8 cellular contexts compared by ENCODE assay signal in genomic region chr7:10412426-10413019, GRCh38.
DNase-seq lines count a peak whose midpoint lies in the region; ATAC-seq, FAIRE-seq and TF ChIP-seq lines count a peak whose summit lies in the region.

No MANE protein-coding gene starts in this region.

- no peak overlapping the region for H3K27ac ChIP-seq in CD4-positive, CD25-positive, alpha-beta regulatory T cell (ENCODE audit: insufficient read depth, low read length, poor library complexity, severe bottlenecking)
- H3K27ac ChIP-seq in vagina: no peak overlapping the region

- no peaks in the 10 kb centered on the region for H3K9me3 ChIP-seq in CD4-positive, CD25-positive, alpha-beta regulatory T cell (ENCODE audit: control insufficient read depth in 2 of 2, low read length in 2 of 2)
- H3K9me3 ChIP-seq in adipocyte (ENCODE audit: control insufficient read depth, low read length): no peaks in the 10 kb centered on the region
- H3K9me3 ChIP-seq in vagina: no peaks in the 10 kb centered on the region

- no peaks in the 10 kb centered on the region for H3K36me3 ChIP-seq in CD4-positive, CD25-positive, alpha-beta regulatory T cell (ENCODE audit: control insufficient read depth, insufficient read depth, low read length)
- H3K36me3 ChIP-seq in adipocyte (ENCODE audit: control insufficient read depth, insufficient read depth, low read length, severe bottlenecking) (no peaks in the 10 kb centered on the region), vagina (no peaks in the 10 kb centered on the region)

- no peak overlapping the region for H3K27ac Mint-ChIP-seq in CD4-positive, CD25-positive, alpha-beta regulatory T cell

- H3K4me1 ChIP-seq in CD4-positive, CD25-positive, alpha-beta regulatory T cell (ENCODE audit: control insufficient read depth, insufficient read depth, low read length, poor library complexity, severe bottlenecking): no peaks in the 10 kb centered on the region
- H3K4me1 ChIP-seq in adipocyte (ENCODE audit: control insufficient read depth, insufficient read depth, low read length): no peaks in the 10 kb centered on the region
- no peaks in the 10 kb centered on the region for H3K4me1 ChIP-seq in vagina

- H3K27me3 Mint-ChIP-seq in CD4-positive, CD25-positive, alpha-beta regulatory T cell: no peaks in the 10 kb centered on the region

- no peak overlapping the region for H3K4me3 Mint-ChIP-seq in CD4-positive, CD25-positive, alpha-beta regulatory T cell

- no peak overlapping the region for H3K4me3 ChIP-seq in CD4-positive, CD25-positive, alpha-beta regulatory T cell (ENCODE audit: low read depth, low read length)
- no peak overlapping the region for H3K4me3 ChIP-seq in adipocyte (ENCODE audit: low read length)
- no peak overlapping the region for H3K4me3 ChIP-seq in vagina

- peak in 2 of 3 donors; percentile 3 to 25 for DNase-seq in CD4-positive, CD25-positive, alpha-beta regulatory T cell
- DNase-seq in GM18507 (ENCODE audit: extremely low spot score, insufficient read length, low read depth) (no peak), NCI-H2107 (lab: John Stamatoyannopoulos, UW) (peak; percentile 65), adipocyte (ENCODE audit: low read depth) (peak; percentile 51), iris pigment epithelial cell (ENCODE audit: low read depth) (peak; percentile 10), vagina (ENCODE audit: extremely low spot score in 2 of 2) (no peak)
- no peak for DNase-seq in effector CD8-positive, alpha-beta T cell (lab: John Stamatoyannopoulos, UW)

- H3K9ac ChIP-seq in adipocyte (ENCODE audit: low read length): no peak overlapping the region

- no peak for ATAC-seq in CD4-positive, CD25-positive, alpha-beta regulatory T cell (ENCODE audit: low read depth in 2 of 2)
- peak; percentile 89 for ATAC-seq in HG03025 (IDR thresholded peaks at IDR 0.05; ENCODE audit: low FRiP score, unreplicated experiment)

- no peaks in the 10 kb centered on the region for H3K36me3 Mint-ChIP-seq in CD4-positive, CD25-positive, alpha-beta regulatory T cell

- H3K4me1 Mint-ChIP-seq in CD4-positive, CD25-positive, alpha-beta regulatory T cell: no peaks in the 10 kb centered on the region

- peaks cover 0 to 3% (median 0%) of the 10 kb centered on the region in 7 donors for H3K9me3 Mint-ChIP-seq in CD4-positive, CD25-positive, alpha-beta regulatory T cell

- no peak for TF ChIP-seq POLR2A in vagina (IDR thresholded peaks at IDR 0.05)

- TF ChIP-seq CTCF in vagina (IDR thresholded peaks at IDR 0.05): peak in 2 of 3 experiments; percentile 32 to 40

- intact Hi-C loops in vagina (cut with DNase I): no loop called here

- no peaks in the 10 kb centered on the region for H3K27me3 ChIP-seq in CD4-positive, CD25-positive, alpha-beta regulatory T cell (ENCODE audit: control insufficient read depth, insufficient read depth, low read length)
- H3K27me3 ChIP-seq in adipocyte (replicated peaks; ENCODE audit: control insufficient read depth, insufficient read depth, low read length): no peaks in the 10 kb centered on the region
- no peaks in the 10 kb centered on the region for H3K27me3 ChIP-seq in vagina

- FAIRE-seq in GM18507 (lab: Jason Lieb, UNC): peak; percentile 33

Comparison
In these comparisons a context has a peak if more than half of its experiments do, and no peak if none do; other contexts are left out.
1. DNase-seq: peak in CD4-positive, CD25-positive, alpha-beta regulatory T cell (2 of 3), NCI-H2107 (single experiment), adipocyte (single experiment) and iris pigment epithelial cell (single experiment); none in GM18507 (single experiment), vagina (0 of 2) and effector CD8-positive, alpha-beta T cell (single experiment).